17 cellular contexts compared by ENCODE assay signal in genomic region chr1:22862752-22863151, GRCh38.
DNase-seq lines count a peak whose midpoint lies in the region; ATAC-seq and TF ChIP-seq lines count a peak whose summit lies in the region.
"Had no signal": no experiment of that assay in that cellular context is flagged by ENCODE, and none has a peak within 500 bp of the region (broad histone marks: within the 10 kb centered on the region; RNA-seq: fewer than 3 reads in every experiment).

No MANE protein-coding gene starts in this region.

- peaks cover 6% of the 10 kb centered on the region; the same call in 1 of the 2 replicates for H3K9me1 ChIP-seq in IMR-90 (ENCODE audit: insufficient read depth, low read length)

- no peak overlapping the region for H2BK20ac ChIP-seq in IMR-90 (ENCODE audit: low read depth, low read length)

- H3K9me3 ChIP-seq in IMR-90 (ENCODE audit: control insufficient read depth, insufficient read depth, low read length) (peaks cover under 1% of the 10 kb centered on the region; the same call in 1 of the 2 replicates), Karpas-422 (ENCODE audit: low read length) (no peaks in the 10 kb centered on the region), mesenchymal stem cell (ENCODE audit: control insufficient read depth, low read length) (peaks cover under 1% of the 10 kb centered on the region)
- H3K9me3 ChIP-seq: BE2C, BLaER1 had no signal

- in situ Hi-C loops in IMR-90 (cut with MboI; ENCODE audit: low sequenced_read_pairs) = no loop called here

- H2AFZ ChIP-seq in IMR-90 (replicated peaks; ENCODE audit: low read length, poor library complexity) (no peak overlapping the region), Karpas-422 (ENCODE audit: low read length) (no peak overlapping the region), mesenchymal stem cell (ENCODE audit: low read depth, low read length) (no peak overlapping the region)

- H3K18ac ChIP-seq in IMR-90 (ENCODE audit: low read depth, low read length) (no peak overlapping the region), mesenchymal stem cell (ENCODE audit: low read depth in 1 of 2, low read length in 2 of 2) (no peak overlapping the region)

- intact Hi-C loops in IMR-90 (cut with micrococcal nuclease) = loop anchor here (1.0 kb wide), 2 partner anchors 158 to 188 kb away; no protein-coding TSS in a partner anchor
- intact Hi-C loops in Right ventricle myocardium inferior (cut with DNase I) = no loop called here

- peaks cover 17% of the 10 kb centered on the region; the same call in 1 of the 2 replicates for H4K20me1 ChIP-seq in IMR-90 (ENCODE audit: insufficient read depth, low read length)
- no peaks in the 10 kb centered on the region for H4K20me1 ChIP-seq in Karpas-422 (ENCODE audit: insufficient read depth, low read depth, low read length)
- H4K20me1 ChIP-seq: BLaER1 had no signal

- no peak overlapping the region for H3K56ac ChIP-seq in IMR-90 (ENCODE audit: extremely low read depth, insufficient read depth, low read length)

- WGBS in IMR-90 (ENCODE audit: extremely low coverage in 2 of 2, insufficient read length in 1 of 2), 2 experiments = 89% methylated on average over 5 of the region's 9 CpGs; no CpG with 5 or more reads in 1 of the 2 experiments
- 97% methylated on average over 9 of the region's 9 CpGs for WGBS in mesenchymal stem cell

- H2AK5ac ChIP-seq in IMR-90 (ENCODE audit: low read depth, low read length) = 0 out of 2 replicates have a peak overlapping the region, but pooled peaks have one; percentile 34
- no peak overlapping the region for H2AK5ac ChIP-seq in mesenchymal stem cell (ENCODE audit: low read length, severe bottlenecking)

- H4K8ac ChIP-seq in IMR-90 (ENCODE audit: low read depth in 2 of 2, low read length in 2 of 2) = no peak overlapping the region
- H4K8ac ChIP-seq in mesenchymal stem cell (ENCODE audit: low read length) = no peak overlapping the region

- H3K23ac ChIP-seq in IMR-90 (ENCODE audit: low read depth, low read length) (no peak overlapping the region), mesenchymal stem cell (ENCODE audit: low read length in 2 of 2) (no peak overlapping the region)

- H2BK15ac ChIP-seq in IMR-90 (ENCODE audit: low read depth, low read length) (no peak overlapping the region), mesenchymal stem cell (ENCODE audit: low read depth, poor library complexity, severe bottlenecking) (no peak overlapping the region)

- no peak overlapping the region for H4K91ac ChIP-seq in IMR-90 (ENCODE audit: insufficient read depth, low read depth, low read length)
- H4K91ac ChIP-seq in mesenchymal stem cell (ENCODE audit: low read length) = no peak overlapping the region

- BruUV-seq in IMR-90 (replicated peaks; lab: Mats Ljungman, UMichigan) = no TSS peak

- H2BK120ac ChIP-seq in IMR-90 (ENCODE audit: low read depth, low read length) (no peak overlapping the region), mesenchymal stem cell (ENCODE audit: low read depth, low read length) (no peak overlapping the region)

- H3K14ac ChIP-seq in IMR-90 (replicated peaks; ENCODE audit: low read depth, low read length) = no peak overlapping the region
- no peak overlapping the region for H3K14ac ChIP-seq in mesenchymal stem cell (ENCODE audit: low read length in 2 of 2)

- CTCF ChIA-PET in IMR-90 (lab: Yijun Ruan, JAX) = interaction anchor here (0.6 to 1.9 kb wide), 5 partner anchors 37 to 188 kb away, joined by 3 to 31 read pairs (median 3); no protein-coding TSS in a partner anchor

- no peak overlapping the region for H2AK9ac ChIP-seq in IMR-90 (replicated peaks; ENCODE audit: low read depth, low read length, poor library complexity)

- H3K4me3 ChIP-seq in IMR-90 (ENCODE audit: insufficient read depth, low read depth, low read length) (no peak overlapping the region), Karpas-422 (ENCODE audit: low read length) (no peak overlapping the region), mesenchymal stem cell (ENCODE audit: insufficient read depth in 1 of 2, low read depth in 1 of 2, low read length in 2 of 2) (no peak overlapping the region)
- H3K4me3 ChIP-seq: BLaER1, GM12878 had no signal

- no peaks in the 10 kb centered on the region for H3K79me2 ChIP-seq in Karpas-422 (ENCODE audit: low read length)

- H3K4me2 ChIP-seq in IMR-90 (ENCODE audit: low read depth, low read length) (no peak overlapping the region), Karpas-422 (ENCODE audit: low read depth, low read length, poor library complexity, severe bottlenecking) (peak overlapping the region; percentile 34), mesenchymal stem cell (ENCODE audit: low read length, poor library complexity, severe bottlenecking) (no peak overlapping the region)
- H3K4me2 ChIP-seq: BLaER1 had no signal

- no peak for TF ChIP-seq RAD21 in IMR-90 (IDR thresholded peaks at IDR 0.05; ENCODE audit: low read length)

- no peak overlapping the region for H2BK5ac ChIP-seq in IMR-90 (ENCODE audit: low read depth, low read length, poor library complexity, severe bottlenecking)
- H2BK5ac ChIP-seq in mesenchymal stem cell (ENCODE audit: low read depth, low read length, poor library complexity, severe bottlenecking) = no peak overlapping the region

- no peak overlapping the region for H3K27ac ChIP-seq in IMR-90 (ENCODE audit: insufficient read depth, low read length)
- H3K27ac ChIP-seq in Karpas-422 (ENCODE audit: low read length) = peak overlapping the region; percentile 49
- no peak overlapping the region for H3K27ac ChIP-seq in mesenchymal stem cell (ENCODE audit: low read length, poor library complexity, severe bottlenecking)
- H3K27ac ChIP-seq: BLaER1 had no signal

- ATAC-seq in IMR-90 (ENCODE audit: low read depth) (no peak), Right ventricle myocardium inferior (no peak)

- H4K5ac ChIP-seq in IMR-90 (ENCODE audit: low read depth, low read length) = no peak overlapping the region

- H3K27me3 ChIP-seq in IMR-90 (ENCODE audit: control insufficient read depth, insufficient read depth, low read length) = no peaks in the 10 kb centered on the region
- H3K27me3 ChIP-seq in Karpas-422 (ENCODE audit: low read length) = no peaks in the 10 kb centered on the region
- H3K27me3 ChIP-seq in mesenchymal stem cell (ENCODE audit: control insufficient read depth in 1 of 2, insufficient read depth in 1 of 2, low read length in 2 of 2) = peaks cover 0 to 13% of the 10 kb centered on the region in 2 experiments
- H3K27me3 ChIP-seq: BE2C, BLaER1 had no signal

- no peak overlapping the region for H2BK12ac ChIP-seq in mesenchymal stem cell (ENCODE audit: low read length in 2 of 2)

- peaks cover 4 to 27% of the 10 kb centered on the region in 2 experiments; a peak in 3 of 4 replicates for H3K79me1 ChIP-seq in IMR-90 (ENCODE audit: low read depth in 1 of 2, low read length in 2 of 2)
- H3K79me1 ChIP-seq in mesenchymal stem cell (replicated peaks; ENCODE audit: low read length, poor library complexity, severe bottlenecking) = peaks cover 23% of the 10 kb centered on the region

- dilution Hi-C loops in IMR-90 (cut with HindIII; ENCODE audit: low sequenced_read_pairs, unreplicated experiment) = no loop called here

- no peak for DNase-seq in IMR-90
- no peak for DNase-seq in Karpas-422
- no peak for DNase-seq in mesenchymal stem cell
- DNase-seq in Right ventricle myocardium inferior (ENCODE audit: missing footprints) = no peak
- no peak for DNase-seq in medulla oblongata (ENCODE audit: extremely low spot score)
- DNase-seq in HCEC 1CT = no peak
- DNase-seq: 8988T; CD4-positive, alpha-beta memory T cell; CD4-positive, CD25-positive, alpha-beta regulatory T cell; CD8-positive, alpha-beta memory T cell; DMS 273 treated with DMSO at 0.1 percent for 48 hours; DMS153; DMS79; DND-41 had no signal

- TF ChIP-seq CTCF in IMR-90 (conservative IDR thresholded peaks at IDR 0.05; ENCODE audit: low read depth, low read length) = no peak

- no peak for TF ChIP-seq POLR2A in IMR-90 (IDR thresholded peaks at IDR 0.05; ENCODE audit: low read depth, low read length)

- 0 out of 2 replicates have a peak overlapping the region, but pooled peaks have one; percentile 0 for H3K9ac ChIP-seq in IMR-90 (ENCODE audit: low read depth, low read length)
- H3K9ac ChIP-seq in Karpas-422 (ENCODE audit: low read length) = peak overlapping the region; percentile 49
- peak overlapping the region; percentile 36 for H3K9ac ChIP-seq in mesenchymal stem cell (ENCODE audit: low read length)
- H3K9ac ChIP-seq: BLaER1 had no signal

- no peak overlapping the region; the same call in 1 of the 2 replicates for H3K4ac ChIP-seq in IMR-90 (ENCODE audit: low read depth, low read length)
- no peak overlapping the region for H3K4ac ChIP-seq in mesenchymal stem cell (ENCODE audit: low read depth in 1 of 2, low read length in 2 of 2)

- POLR2A ChIA-PET in IMR-90 (lab: Charles Lee; ENCODE audit: unreplicated experiment) = no interaction called here

- peaks cover 28% of the 10 kb centered on the region for H3K36me3 ChIP-seq in IMR-90 (ENCODE audit: control insufficient read depth, insufficient read depth, low read length)
- H3K36me3 ChIP-seq in Karpas-422 (ENCODE audit: insufficient read depth, low read length) = no peaks in the 10 kb centered on the region
- H3K36me3 ChIP-seq in mesenchymal stem cell (ENCODE audit: control insufficient read depth in 1 of 2, insufficient read depth in 2 of 2, low read depth in 1 of 2, low read length in 2 of 2) = peaks cover 0 to 46% of the 10 kb centered on the region in 2 experiments
- H3K36me3 ChIP-seq: BE2C, BLaER1 had no signal

- H3K9me2 ChIP-seq in Karpas-422 (replicated peaks; ENCODE audit: insufficient read depth, low read length) = no peaks in the 10 kb centered on the region

- H3K4me1 ChIP-seq in IMR-90 (ENCODE audit: control insufficient read depth, insufficient read depth, low read length) = peaks cover 7% of the 10 kb centered on the region
- peaks cover 65% of the 10 kb centered on the region for H3K4me1 ChIP-seq in Karpas-422 (ENCODE audit: low read length)
- H3K4me1 ChIP-seq in mesenchymal stem cell (ENCODE audit: control insufficient read depth, insufficient read depth, low read depth, low read length) = peaks cover 6% of the 10 kb centered on the region
- H3K4me1 ChIP-seq: BE2C, BLaER1 had no signal

TF ChIP-seq in IMR-90, 13 proteins besides CTCF, POLR2A, EP300 and RAD21:
- TF ChIP-seq CHD1 (IDR thresholded peaks at IDR 0.05; ENCODE audit: low read depth, low read length) = no peak
